ENCODE assay signal across 26 cellular contexts in genomic region chrX:54063361-54063760, GRCh38.
"Had no signal": no experiment of that assay in that cellular context is flagged by ENCODE, and none has a peak within 500 bp of the region (broad histone marks: within the 10 kb centered on the region; RNA-seq: fewer than 3 reads in every experiment).

No MANE protein-coding gene starts in this region.

- H3K4me1 Mint-ChIP-seq: endodermal cell; naive B cell; nephron; stimulated activated memory B cell treated with anti-CD40 and anti-IgM and Interleukin-4, amounts not matched to agents 10 μg/mL and 1 μg/mL and 100 μg/mL, for 72 hours had no signal

- H3K4me3 ChIP-seq: hepatocyte, lung, psoas muscle, right lobe of liver, spleen, stomach, thoracic aorta, transverse colon had no signal

- H3K27ac ChIP-seq: hepatocyte, psoas muscle, right lobe of liver, spleen, stomach, thoracic aorta, transverse colon had no signal

- H3K9me3 ChIP-seq: psoas muscle, right lobe of liver, spleen, stomach, thoracic aorta, transverse colon had no signal

- H3K4me2 ChIP-seq: hepatocyte had no signal

- FAIRE-seq: colon, kidney had no signal

- H3K79me2 ChIP-seq: hepatocyte had no signal

- H3K36me3 ChIP-seq: right lobe of liver, spleen, stomach, thoracic aorta, transverse colon had no signal

- H3K27me3 ChIP-seq: hepatocyte, right lobe of liver, spleen, stomach, transverse colon had no signal

- H2AFZ ChIP-seq: hepatocyte had no signal

- H3K27ac Mint-ChIP-seq: endodermal cell; nephron; stimulated activated memory B cell treated with anti-CD40 and anti-IgM and Interleukin-4, amounts not matched to agents 10 μg/mL and 1 μg/mL and 100 μg/mL, for 72 hours had no signal

- DNase-seq: effector CD4-positive, alpha-beta T cell; endodermal cell; foreskin melanocyte; head of caudate nucleus; kidney; left colon; left ventricle myocardium superior; mesenchymal stem cell; midbrain; naive B cell; psoas muscle; retina; right lobe of liver; spleen; stimulated activated CD4-positive, alpha-beta T cell treated with anti-CD3 and anti-CD28 coated beads, Interleukin-15, amount 100 ng/mL, for 24 hours; stimulated activated CD4-positive, alpha-beta T cell treated with anti-CD3 and anti-CD28 coated beads, Interleukin-1b, Interleukin-23, amount 100 ng/mL, for 48 hours; stimulated activated CD4-positive, alpha-beta T cell treated with anti-CD3 and anti-CD28 coated beads, Interleukin-4, amount 100 ng/mL, for 24 hours; stomach; substantia nigra; transverse colon had no signal

- H3K27me3 Mint-ChIP-seq: naive B cell; stimulated activated memory B cell treated with anti-CD40 and anti-IgM and Interleukin-4, amounts not matched to agents 10 μg/mL and 1 μg/mL and 100 μg/mL, for 72 hours had no signal

- ATAC-seq: left colon; left ventricle myocardium superior; psoas muscle; right lobe of liver; stimulated activated memory B cell treated with anti-CD40 and anti-IgM and Interleukin-4, amounts not matched to agents 10 μg/mL and 1 μg/mL and 100 μg/mL, for 72 hours had no signal

- H3K4me1 ChIP-seq: psoas muscle, right lobe of liver, spleen, stomach, transverse colon had no signal

- H3K4me3 Mint-ChIP-seq: endodermal cell; naive B cell; nephron; stimulated activated memory B cell treated with anti-CD40 and anti-IgM and Interleukin-4, amounts not matched to agents 10 μg/mL and 1 μg/mL and 100 μg/mL, for 72 hours had no signal

- H3K9me3 Mint-ChIP-seq: stimulated activated memory B cell treated with anti-CD40 and anti-IgM and Interleukin-4, amounts not matched to agents 10 μg/mL and 1 μg/mL and 100 μg/mL, for 72 hours had no signal
